ENCODE assay signal across 19 cellular contexts in genomic region chr11:64934765-64935633, GRCh38. TPM values are rescaled to one million over a fixed set of nuclear protein-coding genes. Genes with fewer than 3 reads are reported as not detected.
DNase-seq lines count a peak whose midpoint lies in the region; ATAC-seq and TF ChIP-seq lines count a peak whose summit lies in the region.
"Had no signal": no experiment of that assay in that cellular context is flagged by ENCODE, and none has a peak within 500 bp of the region (broad histone marks: within the 10 kb centered on the region; RNA-seq: fewer than 3 reads in every experiment).

No MANE protein-coding gene starts in this region.

- H3K4me3 Mint-ChIP-seq in naive thymus-derived CD4-positive, alpha-beta T cell, result no peak overlapping the region
- H3K4me3 Mint-ChIP-seq in activated naive CD4-positive, alpha-beta T cell treated with anti-CD3 and anti-CD28 coated beads, Interleukin-2, amount 10 ng/mL, durations not matched to agents 7 days and 5 days, result no peak overlapping the region
- H3K4me3 Mint-ChIP-seq: CD4-positive, alpha-beta T cell had no signal

- peaks cover 0 to 23% (median 11%) of the 10 kb centered on the region in 5 donors for H3K36me3 Mint-ChIP-seq in naive thymus-derived CD4-positive, alpha-beta T cell
- peaks cover 13% of the 10 kb centered on the region for H3K36me3 Mint-ChIP-seq in activated naive CD4-positive, alpha-beta T cell treated with anti-CD3 and anti-CD28 coated beads, Interleukin-2, amount 10 ng/mL, durations not matched to agents 7 days and 5 days

- H3K9me3 Mint-ChIP-seq in naive thymus-derived CD4-positive, alpha-beta T cell, result no peaks in the 10 kb centered on the region
- no peaks in the 10 kb centered on the region for H3K9me3 Mint-ChIP-seq in activated naive CD4-positive, alpha-beta T cell treated with anti-CD3 and anti-CD28 coated beads, Interleukin-2, amount 10 ng/mL, durations not matched to agents 7 days and 5 days
- H3K9me3 Mint-ChIP-seq: CD4-positive, alpha-beta T cell had no signal

- peak; percentile 14 for ATAC-seq in naive thymus-derived CD4-positive, alpha-beta T cell
- no peak for ATAC-seq in HG02870 (IDR thresholded peaks at IDR 0.05; ENCODE audit: unreplicated experiment)

- no peaks in the 10 kb centered on the region for H3K36me3 ChIP-seq in Karpas-422 (ENCODE audit: insufficient read depth, low read length)
- peaks cover 0 to 32% (median 4%) of the 10 kb centered on the region in 3 experiments for H3K36me3 ChIP-seq in naive thymus-derived CD4-positive, alpha-beta T cell (ENCODE audit: control insufficient read depth in 2 of 3, insufficient read depth in 3 of 3, low read length in 3 of 3)

- DNase-seq in AG04450 (ENCODE audit: low read depth, low spot score), result no peak
- DNase-seq in Karpas-422, result peak; percentile 51
- peak; percentile 3 for DNase-seq in dedifferentiated amniotic fluid mesenchymal stem cell (ENCODE audit: extremely low spot score)
- DNase-seq in naive thymus-derived CD4-positive, alpha-beta T cell, result no peak
- DNase-seq in NCI-H2196 (lab: John Stamatoyannopoulos, UW; ENCODE audit: unreplicated experiment), result no peak
- no peak for DNase-seq in NCI-H446 treated with DMSO at 0.1 percent for 48 hours (lab: John Stamatoyannopoulos, UW)
- DNase-seq in activated naive CD4-positive, alpha-beta T cell treated with anti-CD3 and anti-CD28 coated beads, Interleukin-2, amount 10 ng/mL, durations not matched to agents 7 days and 5 days, result no peak
- DNase-seq: activated CD4-positive, alpha-beta T cell treated with anti-CD3 and anti-CD28 coated beads for 4 hours; activated naive CD4-positive, alpha-beta T cell treated with anti-CD3 and anti-CD28 coated beads, Interleukin-2, amount 50 U/mL, for 16 hours; CD4-positive, alpha-beta T cell; DMS79; effector CD4-positive, alpha-beta T cell; NCI-H1417 treated with DMSO at 0.1 percent for 48 hours; psoas muscle; T1000 had no signal

- H3K27me3 ChIP-seq in AG04450 (ENCODE audit: control insufficient read depth, insufficient read depth, low read length) (peaks cover 3% of the 10 kb centered on the region), Karpas-422 (ENCODE audit: low read length) (no peaks in the 10 kb centered on the region)
- H3K27me3 ChIP-seq in naive thymus-derived CD4-positive, alpha-beta T cell (ENCODE audit: control insufficient read depth in 2 of 2, insufficient read depth in 2 of 2, low read length in 2 of 2), result no peaks in the 10 kb centered on the region
- H3K27me3 ChIP-seq: vagina had no signal

- no peaks in the 10 kb centered on the region for H3K4me1 Mint-ChIP-seq in naive thymus-derived CD4-positive, alpha-beta T cell
- H3K4me1 Mint-ChIP-seq in activated naive CD4-positive, alpha-beta T cell treated with anti-CD3 and anti-CD28 coated beads, Interleukin-2, amount 10 ng/mL, durations not matched to agents 7 days and 5 days, result no peaks in the 10 kb centered on the region

- H3K4me1 ChIP-seq in Karpas-422 (ENCODE audit: low read length), result peaks cover 6% of the 10 kb centered on the region; the same call in 1 of the 2 replicates
- H3K4me1 ChIP-seq in naive thymus-derived CD4-positive, alpha-beta T cell (ENCODE audit: control insufficient read depth in 2 of 2, insufficient read depth in 2 of 2, low read length in 2 of 2), result no peaks in the 10 kb centered on the region
- H3K4me1 ChIP-seq: psoas muscle, vagina had no signal

- no peak overlapping the region for H3K4me2 ChIP-seq in Karpas-422 (ENCODE audit: low read depth, low read length, poor library complexity, severe bottlenecking)

- POLR2A ChIA-PET in AG04450 (lab: Yijun Ruan, JAX), result no interaction called here
- POLR2A ChIA-PET in naive thymus-derived CD4-positive, alpha-beta T cell (lab: Charles Lee), result no interaction called here

- H3K9me2 ChIP-seq in Karpas-422 (replicated peaks; ENCODE audit: insufficient read depth, low read length), result no peaks in the 10 kb centered on the region

- H2AFZ ChIP-seq in Karpas-422 (ENCODE audit: low read length), result no peak overlapping the region

- H3K9me3 ChIP-seq in AG04450 (ENCODE audit: control insufficient read depth, insufficient read depth, low read length) (no peaks in the 10 kb centered on the region), Karpas-422 (ENCODE audit: low read length) (no peaks in the 10 kb centered on the region)
- H3K9me3 ChIP-seq in naive thymus-derived CD4-positive, alpha-beta T cell (ENCODE audit: control insufficient read depth in 2 of 3, low read length in 3 of 3), result no peaks in the 10 kb centered on the region
- H3K9me3 ChIP-seq: psoas muscle, vagina had no signal

- peak overlapping the region; percentile 21 for H3K27ac ChIP-seq in AG04450 (ENCODE audit: low read depth, low read length)
- no peak overlapping the region for H3K27ac ChIP-seq in Karpas-422 (ENCODE audit: low read length)
- no peak overlapping the region for H3K27ac ChIP-seq in naive thymus-derived CD4-positive, alpha-beta T cell (ENCODE audit: low read depth, low read length)
- H3K27ac ChIP-seq: psoas muscle, vagina had no signal

- H3K79me2 ChIP-seq in Karpas-422 (ENCODE audit: low read length), result no peaks in the 10 kb centered on the region

- TF ChIP-seq CTCF in AG04450 (IDR thresholded peaks at IDR 0.05; ENCODE audit: low read depth, low read length), result no peak

- no peaks in the 10 kb centered on the region for H4K20me1 ChIP-seq in Karpas-422 (ENCODE audit: insufficient read depth, low read depth, low read length)

- H3K27me3 Mint-ChIP-seq in naive thymus-derived CD4-positive, alpha-beta T cell, result peaks cover 0 to 3% (median 0%) of the 10 kb centered on the region in 5 donors
- H3K27me3 Mint-ChIP-seq in activated naive CD4-positive, alpha-beta T cell treated with anti-CD3 and anti-CD28 coated beads, Interleukin-2, amount 10 ng/mL, durations not matched to agents 7 days and 5 days, result peaks cover 19% of the 10 kb centered on the region
- H3K27me3 Mint-ChIP-seq: CD4-positive, alpha-beta T cell had no signal

- CTCF ChIA-PET in AG04450 (lab: Charles Lee), result interaction anchor here (1.1 kb wide), 1 partner anchor 47 kb away, joined by 3 read pairs; no protein-coding TSS in a partner anchor
- CTCF ChIA-PET in naive thymus-derived CD4-positive, alpha-beta T cell (lab: Charles Lee), result no interaction called here
- CTCF ChIA-PET in activated naive CD4-positive, alpha-beta T cell treated with anti-CD3 and anti-CD28 coated beads, Interleukin-2, amount 10 ng/mL, durations not matched to agents 7 days and 5 days (lab: Charles Lee), result interaction anchor here (1.4 kb wide), 1 partner anchor 18 kb away, joined by 4 read pairs; no protein-coding TSS in a partner anchor

- intact Hi-C loops in naive thymus-derived CD4-positive, alpha-beta T cell (cut with micrococcal nuclease), result no loop called here

- H3K9ac ChIP-seq in Karpas-422 (ENCODE audit: low read length), result no peak overlapping the region

- H3K4me3 ChIP-seq in AG04450 (ENCODE audit: low read depth, low read length), result no peak overlapping the region
- H3K4me3 ChIP-seq in Karpas-422 (ENCODE audit: low read length), result no peak overlapping the region
- no peak overlapping the region for H3K4me3 ChIP-seq in naive thymus-derived CD4-positive, alpha-beta T cell (ENCODE audit: low read length)
- H3K4me3 ChIP-seq: psoas muscle, vagina had no signal

- peak overlapping the region in 2 of 9 donors; percentile 45 to 68 for H3K27ac Mint-ChIP-seq in naive thymus-derived CD4-positive, alpha-beta T cell
- no peak overlapping the region for H3K27ac Mint-ChIP-seq in activated naive CD4-positive, alpha-beta T cell treated with anti-CD3 and anti-CD28 coated beads, Interleukin-2, amount 10 ng/mL, durations not matched to agents 7 days and 5 days
- H3K27ac Mint-ChIP-seq: CD4-positive, alpha-beta T cell had no signal

RNA-seq across cellular contexts. Expression of gene GPHA2, which starts 0.7 kb away (rescaled TPM):
- not detected in 2 replicates for polyA plus RNA-seq in AG04450 (2011; rRNA removed)
- polyA minus RNA-seq in AG04450 (2011; rRNA and poly(A)+ RNA removed), result not detected in 2 replicates
- not detected in 2 replicates for total RNA-seq in Karpas-422 (2014; rRNA removed; shearing (Covaris generic); ENCODE audit: low replicate concordance)
- total RNA-seq in naive thymus-derived CD4-positive, alpha-beta T cell, result under 1 TPM in 1 of 5 experiments, not detected in 4; 0.48 TPM
- polyA plus RNA-seq in naive thymus-derived CD4-positive, alpha-beta T cell, result not detected
- total RNA-seq: OCI-LY7, psoas muscle, SK-MEL-5, vagina had no signal
- polyA plus RNA-seq: psoas muscle had no signal

RNA-seq across cellular contexts. Expression of gene PPP2R5B, which starts 10.5 kb away (rescaled TPM):
- 11.2 and 16.6 TPM in 2 replicates for polyA plus RNA-seq in AG04450 (2011; rRNA removed)
- 7.7 and 12.2 TPM in 2 replicates for polyA minus RNA-seq in AG04450 (2011; rRNA and poly(A)+ RNA removed)
- total RNA-seq in Karpas-422 (2014; rRNA removed; shearing (Covaris generic); ENCODE audit: low replicate concordance), result 1.8 and 7.5 TPM in 2 replicates
- 10 to 100 TPM; 11.9 to 19.1 (median 18.8) TPM for total RNA-seq in naive thymus-derived CD4-positive, alpha-beta T cell
- 1 to 10 TPM; 4.5 to 7.5 TPM for polyA plus RNA-seq in naive thymus-derived CD4-positive, alpha-beta T cell

RNA-seq across cellular contexts. Expression of gene ATG2A, which starts 18.0 kb away (rescaled TPM):
- polyA plus RNA-seq in AG04450 (2011; rRNA removed), result 3.7 and 5.1 TPM in 2 replicates
- polyA minus RNA-seq in AG04450 (2011; rRNA and poly(A)+ RNA removed), result 6.6 and 9.0 TPM in 2 replicates
- 16.2 and 24.6 TPM in 2 replicates for total RNA-seq in Karpas-422 (2014; rRNA removed; shearing (Covaris generic); ENCODE audit: low replicate concordance)
- 100 to 1,000 TPM in 1 of 5 experiments, 10 to 100 TPM in 4; 30.6 to 105 (median 36.2) TPM for total RNA-seq in naive thymus-derived CD4-positive, alpha-beta T cell
- polyA plus RNA-seq in naive thymus-derived CD4-positive, alpha-beta T cell, result 1 to 10 TPM; 3.4 to 5.2 TPM

RNA-seq across cellular contexts. Expression of gene MAJIN, which starts 36.9 kb away (rescaled TPM):
- not detected in 2 replicates for polyA plus RNA-seq in AG04450 (2011; rRNA removed)
- 0.09 TPM in 1 of 2 replicates, not detected in the other for polyA minus RNA-seq in AG04450 (2011; rRNA and poly(A)+ RNA removed)
- total RNA-seq in Karpas-422 (2014; rRNA removed; shearing (Covaris generic); ENCODE audit: low replicate concordance), result not detected in 2 replicates
- 1 to 10 TPM in 1 of 5 experiments, under 1 TPM in 3, not detected in 1; 0.48 to 1.1 (median 0.85) TPM for total RNA-seq in naive thymus-derived CD4-positive, alpha-beta T cell
- polyA plus RNA-seq in naive thymus-derived CD4-positive, alpha-beta T cell, result 1 to 10 TPM in 1 of 2 donors, not detected in 1; 1.2 TPM
- total RNA-seq: OCI-LY7, psoas muscle, SK-MEL-5, vagina had no signal
- polyA plus RNA-seq: psoas muscle had no signal

RNA-seq across cellular contexts. Expression of gene EHD1, which starts 56.6 kb away (rescaled TPM):
- 56.1 and 77.7 TPM in 2 replicates for polyA plus RNA-seq in AG04450 (2011; rRNA removed)
- 98.0 and 147 TPM in 2 replicates for polyA minus RNA-seq in AG04450 (2011; rRNA and poly(A)+ RNA removed)
- 30.8 and 77.3 TPM in 2 replicates for total RNA-seq in Karpas-422 (2014; rRNA removed; shearing (Covaris generic); ENCODE audit: low replicate concordance)
- total RNA-seq in naive thymus-derived CD4-positive, alpha-beta T cell, result 100 to 1,000 TPM; 124 to 263 (median 208) TPM
- 100 to 1,000 TPM; 102 to 141 TPM for polyA plus RNA-seq in naive thymus-derived CD4-positive, alpha-beta T cell

Comparison
In these comparisons a context has a peak if more than half of its experiments do, and no peak if none do; other contexts are left out.
1. DNase-seq: peak in Karpas-422 (single experiment) and dedifferentiated amniotic fluid mesenchymal stem cell (single experiment); none in AG04450 (single experiment), naive thymus-derived CD4-positive, alpha-beta T cell (0 of 9), NCI-H2196 (single experiment), NCI-H446 treated with DMSO at 0.1 percent for 48 hours (single experiment) and activated naive CD4-positive, alpha-beta T cell treated with anti-CD3 and anti-CD28 coated beads, Interleukin-2, amount 10 ng/mL, durations not matched to agents 7 days and 5 days (single experiment).